In the genomic region with DNA sequence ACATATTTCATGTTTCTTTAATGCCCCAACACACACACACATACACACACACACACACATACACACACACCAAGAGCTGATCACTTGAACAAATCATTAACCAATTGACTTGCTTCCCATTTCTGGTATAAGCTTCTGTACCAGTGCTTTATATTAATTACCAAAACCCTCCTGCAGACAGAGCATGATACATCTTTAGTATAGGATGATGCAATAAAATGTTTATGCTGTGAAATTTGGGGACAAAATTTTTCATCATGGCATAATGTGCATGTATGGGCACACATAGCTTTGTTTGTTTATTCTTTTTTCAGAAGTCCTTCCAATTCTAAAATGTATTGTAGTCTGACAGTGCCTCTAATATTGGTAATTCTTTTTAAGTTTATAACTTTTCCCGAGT, we compare ENCODE assay signal across 19 cellular contexts. TPM values are rescaled to one million over a fixed set of nuclear protein-coding genes. Genes with fewer than 3 reads are reported as not detected.
A peak's percentile ranks its signal among the peaks of the same experiment; 100 is the strongest.
DNase-seq lines count a peak whose midpoint lies in the region; ATAC-seq and TF ChIP-seq lines count a peak whose summit lies in the region.
"Had no signal": no experiment of that assay in that cellular context is flagged by ENCODE, and none has a peak within 500 bp of the region (broad histone marks: within the 10 kb centered on the region; RNA-seq: fewer than 3 reads in every experiment).

No MANE protein-coding gene starts in this region.

- peaks cover 9% of the 10 kb centered on the region for H3K27me3 Mint-ChIP-seq in stimulated activated naive CD8-positive, alpha-beta T cell treated with anti-CD3 and anti-CD28 coated beads, Interleukin-15, amount 100 ng/mL, for 72 hours
- peaks cover 8% of the 10 kb centered on the region for H3K27me3 Mint-ChIP-seq in chondrocyte (ENCODE audit: low read depth)

- no peaks in the 10 kb centered on the region for H3K9me3 ChIP-seq in SJSA1 (replicated peaks)
- H3K9me3 ChIP-seq: BLaER1 treated with 17β-estradiol and CSF1 and Interleukin-3, amounts not matched to agents 10 nM and 100 nM had no signal

- no peaks in the 10 kb centered on the region for H3K9me3 Mint-ChIP-seq in stimulated activated naive CD8-positive, alpha-beta T cell treated with anti-CD3 and anti-CD28 coated beads, Interleukin-15, amount 100 ng/mL, for 72 hours
- H3K9me3 Mint-ChIP-seq in chondrocyte (ENCODE audit: low read depth): no peaks in the 10 kb centered on the region
- H3K9me3 Mint-ChIP-seq: CD8-positive, alpha-beta memory T cell; HFFc6 had no signal

- H3K27ac Mint-ChIP-seq in stimulated activated naive CD8-positive, alpha-beta T cell treated with anti-CD3 and anti-CD28 coated beads, Interleukin-15, amount 100 ng/mL, for 72 hours: peak overlapping the region; percentile 35 to 70
- H3K27ac Mint-ChIP-seq in chondrocyte (ENCODE audit: unreplicated experiment): peak overlapping the region; percentile 81
- H3K27ac Mint-ChIP-seq: CD8-positive, alpha-beta memory T cell; HFFc6 had no signal

- H3K27me3 ChIP-seq in SJSA1 (replicated peaks): no peaks in the 10 kb centered on the region
- H3K27me3 ChIP-seq: BLaER1 treated with 17β-estradiol and CSF1 and Interleukin-3, amounts not matched to agents 10 nM and 100 nM had no signal

- no peaks in the 10 kb centered on the region for H3K4me1 Mint-ChIP-seq in stimulated activated naive CD8-positive, alpha-beta T cell treated with anti-CD3 and anti-CD28 coated beads, Interleukin-15, amount 100 ng/mL, for 72 hours
- peaks cover 29% of the 10 kb centered on the region for H3K4me1 Mint-ChIP-seq in chondrocyte (ENCODE audit: low read depth)
- H3K4me1 Mint-ChIP-seq: CD8-positive, alpha-beta memory T cell had no signal

- no peaks in the 10 kb centered on the region for H3K36me3 Mint-ChIP-seq in chondrocyte (ENCODE audit: low read depth)
- H3K36me3 Mint-ChIP-seq: CD8-positive, alpha-beta memory T cell had no signal

- no peak overlapping the region for H3K4me3 ChIP-seq in SJSA1
- H3K4me3 ChIP-seq: BLaER1 treated with 17β-estradiol and CSF1 and Interleukin-3, amounts not matched to agents 10 nM and 100 nM had no signal

- H3K4me1 ChIP-seq in SJSA1 (replicated peaks): peaks cover 45% of the 10 kb centered on the region
- H3K4me1 ChIP-seq: BLaER1 treated with 17β-estradiol and CSF1 and Interleukin-3, amounts not matched to agents 10 nM and 100 nM had no signal

- ATAC-seq in stimulated activated naive CD8-positive, alpha-beta T cell treated with anti-CD3 and anti-CD28 coated beads, Interleukin-15, amount 100 ng/mL, for 72 hours: no peak
- ATAC-seq in stimulated activated naive CD8-positive, alpha-beta T cell treated with anti-CD3 and anti-CD28 coated beads, Interleukin-15, Interleukin-2, amounts not matched to agents 100 U/mL and 50 U/mL, for 24 hours: no peak
- no peak for ATAC-seq in GM21515 (IDR thresholded peaks at IDR 0.05; ENCODE audit: unreplicated experiment)
- ATAC-seq: PC-3 had no signal

- no peak for TF ChIP-seq CTCF in chondrocyte (IDR thresholded peaks at IDR 0.05)

- no peak for DNase-seq in stimulated activated naive CD8-positive, alpha-beta T cell treated with anti-CD3 and anti-CD28 coated beads, Interleukin-15, amount 100 ng/mL, for 72 hours
- no peak for DNase-seq in stimulated activated naive CD8-positive, alpha-beta T cell treated with anti-CD3 and anti-CD28 coated beads, Interleukin-15, Interleukin-2, amounts not matched to agents 100 U/mL and 50 U/mL, for 24 hours
- DNase-seq in SJSA1 (ENCODE audit: low read depth in 1 of 2, low spot score in 2 of 2): no peak
- DNase-seq in chondrocyte (ENCODE audit: low spot score): no peak
- no peak for DNase-seq in epidermal melanocyte (ENCODE audit: insufficient read length, low spot score)
- DNase-seq in HUDEP-2 (lab: John Stamatoyannopoulos, UW; ENCODE audit: unreplicated experiment in 76 of 76): no peak
- DNase-seq: CD8-positive, alpha-beta memory T cell; DMS79; HFFc6; Kasumi-1; MM.1S; NCI-H1694 treated with DMSO at 0.1 percent for 48 hours; NCI-H2227 treated with DMSO at 0.1 percent for 48 hours; NCI-H524 treated with DMSO at 0.1 percent for 48 hours; PC-3; SIG-M5 had no signal

- H3K4me3 Mint-ChIP-seq in stimulated activated naive CD8-positive, alpha-beta T cell treated with anti-CD3 and anti-CD28 coated beads, Interleukin-15, amount 100 ng/mL, for 72 hours: no peak overlapping the region
- no peak overlapping the region for H3K4me3 Mint-ChIP-seq in chondrocyte (ENCODE audit: unreplicated experiment)
- H3K4me3 Mint-ChIP-seq: CD8-positive, alpha-beta memory T cell; HFFc6 had no signal

- H3K27ac ChIP-seq in SJSA1: peak overlapping the region; percentile 66
- H3K27ac ChIP-seq: BLaER1 treated with 17β-estradiol and CSF1 and Interleukin-3, amounts not matched to agents 10 nM and 100 nM; RWPE1 had no signal

- peaks cover 53% of the 10 kb centered on the region for H3K36me3 ChIP-seq in SJSA1

RNA-seq across cellular contexts. Expression of a gene that starts 34.5 kb away (rescaled TPM):
- total RNA-seq in SJSA1 (2014; rRNA removed; shearing (Covaris generic)): 37.0 and 62.0 TPM in 2 replicates
- 1.3 to 5.1 TPM (median 1.8 TPM) in 3 replicates for total RNA-seq in chondrocyte
